In genomic region chr16:28589930-28590329, GRCh38 we compare ENCODE assay signal across 32 cellular contexts. TPM values are rescaled to one million over a fixed set of nuclear protein-coding genes. Genes with fewer than 3 reads are reported as not detected.
"Had no signal": no experiment of that assay in that cellular context is flagged by ENCODE, and none has a peak within 500 bp of the region (broad histone marks: within the 10 kb centered on the region; RNA-seq: fewer than 3 reads in every experiment).

No MANE protein-coding gene starts in this region.

- H3K4me3 ChIP-seq: colonic mucosa, esophagus squamous epithelium, gastrocnemius medialis, heart right ventricle, lower lobe of right lung, mucosa of descending colon had no signal

- H3K9me3 ChIP-seq: colonic mucosa, esophagus squamous epithelium, gastrocnemius medialis, heart right ventricle, lower lobe of right lung, mucosa of descending colon had no signal

- H3K4me1 ChIP-seq: colonic mucosa, esophagus squamous epithelium, gastrocnemius medialis, heart right ventricle, lower lobe of right lung had no signal

- FAIRE-seq: endometrium, islet of Langerhans, keratinocyte had no signal

- DNase-seq: colonic mucosa; cortex of kidney; effector CD8-positive, alpha-beta T cell; effector memory CD8-positive, alpha-beta T cell; endodermal cell; erythroblast; esophagus squamous epithelium; foreskin fibroblast; foreskin melanocyte; gastrocnemius medialis; glutamatergic neuron; head of caudate nucleus; heart right ventricle; hippocampal formation; kidney glomerular epithelial cell; left colon; left ventricle myocardium superior; lower lobe of right lung; mesenchymal stem cell; mucosa of descending colon; naive B cell had no signal

- H3K36me3 ChIP-seq: colonic mucosa had no signal

- H3K27me3 ChIP-seq: colonic mucosa, esophagus squamous epithelium, gastrocnemius medialis, heart right ventricle had no signal

- ATAC-seq: effector memory CD8-positive, alpha-beta T cell; esophagus mucosa; gastrocnemius medialis; heart right ventricle; left colon; left lobe of liver; left ventricle myocardium superior; lower lobe of right lung; mucosa of descending colon had no signal

- H3K27ac ChIP-seq: colonic mucosa, epithelial cell of prostate, esophagus squamous epithelium, gastrocnemius medialis, heart right ventricle, lower lobe of right lung had no signal

RNA-seq across cellular contexts. Expression of gene SULT1A2, which starts 6.9 kb away (rescaled TPM):
- total RNA-seq: dermis microvascular lymphatic vessel endothelial cell, glomerular endothelial cell, lower leg skin, lung microvascular endothelial cell, myocyte had no signal
- polyA plus RNA-seq: keratinocyte had no signal

RNA-seq across cellular contexts. Expression of gene NPIPB8, which starts 47.9 kb away (rescaled TPM):
- total RNA-seq: left ventricle myocardium superior, lower leg skin, myocyte had no signal
- polyA plus RNA-seq: heart right ventricle had no signal

RNA-seq across cellular contexts. Expression of gene NUPR1, which starts 51.2 kb away (rescaled TPM):
- total RNA-seq: endodermal cell had no signal
